ENCODE assay signal across 8 cellular contexts in the genomic region with DNA sequence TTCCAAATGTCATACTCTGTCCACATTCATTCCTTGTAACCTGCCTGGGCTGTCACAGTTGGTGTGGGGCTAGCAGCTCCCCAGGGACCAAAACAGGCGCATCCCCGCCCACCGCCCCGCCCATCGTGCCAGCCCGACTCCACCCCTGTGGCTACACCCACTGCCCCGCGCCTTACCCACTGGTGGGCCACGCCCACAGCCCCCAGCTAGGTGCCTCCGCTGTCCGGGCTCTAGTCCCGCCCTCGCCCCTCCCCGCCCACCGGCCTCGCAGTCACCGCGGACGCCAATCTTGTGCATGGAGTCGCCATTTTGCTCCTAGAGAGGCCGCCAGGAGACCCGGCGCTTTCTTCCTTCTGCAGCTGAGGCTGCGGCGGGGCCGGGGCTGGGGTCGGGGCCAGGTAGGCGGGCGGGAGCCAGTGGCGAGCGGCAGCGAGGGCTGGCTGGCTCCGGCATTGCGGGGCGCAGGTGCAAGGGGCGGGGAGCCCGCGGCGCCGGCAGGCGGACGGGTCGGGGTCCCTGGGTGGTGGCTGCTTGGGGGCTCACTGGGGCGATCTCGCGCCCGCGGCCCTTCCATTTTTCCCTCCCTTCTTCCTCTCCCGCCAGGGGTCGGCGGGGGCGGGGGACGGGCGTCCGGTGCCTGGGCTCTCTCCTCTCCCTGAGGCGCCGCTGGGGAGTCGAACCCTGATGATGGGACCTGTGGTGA. TPM values are rescaled to one million over a fixed set of nuclear protein-coding genes. Genes with fewer than 3 reads are reported as not detected.
DNase-seq lines count a peak whose midpoint lies in the region; ATAC-seq and TF ChIP-seq lines count a peak whose summit lies in the region.

A gene with protein sequence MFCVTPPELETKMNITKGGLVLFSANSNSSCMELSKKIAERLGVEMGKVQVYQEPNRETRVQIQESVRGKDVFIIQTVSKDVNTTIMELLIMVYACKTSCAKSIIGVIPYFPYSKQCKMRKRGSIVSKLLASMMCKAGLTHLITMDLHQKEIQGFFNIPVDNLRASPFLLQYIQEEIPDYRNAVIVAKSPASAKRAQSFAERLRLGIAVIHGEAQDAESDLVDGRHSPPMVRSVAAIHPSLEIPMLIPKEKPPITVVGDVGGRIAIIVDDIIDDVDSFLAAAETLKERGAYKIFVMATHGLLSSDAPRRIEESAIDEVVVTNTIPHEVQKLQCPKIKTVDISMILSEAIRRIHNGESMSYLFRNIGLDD (plus strand): TSS at position 268 of the 703 bp plus-strand sequence. CDS start 7,703 bp downstream, outside the sequence.

- DNase-seq in G401 (ENCODE audit: low spot score), result peak; percentile 98
- DNase-seq in NCI-H1105 (lab: John Stamatoyannopoulos, UW), result peak; percentile 98
- peak; percentile 93 for DNase-seq in activated naive CD4-positive, alpha-beta T cell treated with anti-CD3 and anti-CD28 coated beads, Interleukin-2, amount 50 U/mL, for 16 hours
- peak; percentile 57 for DNase-seq in non-pigmented ciliary epithelial cell (ENCODE audit: low read depth)

- no peaks in the 10 kb centered on the region for H3K9me3 ChIP-seq in gastroesophageal sphincter

- in situ Hi-C loops in G401 (cut with HindIII; ENCODE audit: low sequenced_read_pairs), result no loop called here

- H3K27ac ChIP-seq in gastroesophageal sphincter, result peak within 1 kb of the TSS; percentile 85 to 100 (median 93)

- peak in 1 of 2 donors; percentile 25 for TF ChIP-seq POLR2A in gastroesophageal sphincter (IDR thresholded peaks at IDR 0.05)

- ATAC-seq in HG02571 (IDR thresholded peaks at IDR 0.05; ENCODE audit: unreplicated experiment) (peak; percentile 61), SK-N-SH treated with all-trans-retinoic acid at 6 μM for 48 hours (peak; percentile 81), gastroesophageal sphincter (peak; percentile 92)

- H3K4me1 ChIP-seq in gastroesophageal sphincter, result peaks cover 3 to 43% (median 6%) of the 10 kb centered on the region in 3 donors

- TF ChIP-seq EP300 in gastroesophageal sphincter (IDR thresholded peaks at IDR 0.05), result no peak

- H3K4me3 ChIP-seq in gastroesophageal sphincter, result peak within 1 kb of the TSS; percentile 70 to 71

- WGBS in gastroesophageal sphincter (ENCODE audit: low coverage in 1 of 2), 2 donors, result 0% methylated on average over 3 of the region's 58 CpGs; no CpG with 5 or more reads in 1 of the 2 donors

- no peaks in the 10 kb centered on the region for H3K36me3 ChIP-seq in gastroesophageal sphincter

- H3K27me3 ChIP-seq in gastroesophageal sphincter, result no peaks in the 10 kb centered on the region

- TF ChIP-seq CTCF in gastroesophageal sphincter (IDR thresholded peaks at IDR 0.05), result peak in 2 of 4 experiments; percentile 15 to 16
- TF ChIP-seq CTCF in subcutaneous adipose tissue (IDR thresholded peaks at IDR 0.05; ENCODE audit: low read depth), result no peak

TF ChIP-seq in SK-N-SH treated with all-trans-retinoic acid at 6 μM for 48 hours, 23 proteins besides CTCF, POLR2A, EP300 and RAD21:
- TF ChIP-seq SNAI2 (CRISPR knock-in tag; IDR thresholded peaks at IDR 0.05), result no peak
- no peak for TF ChIP-seq RARB (CRISPR knock-in tag; IDR thresholded peaks at IDR 0.05)
- TF ChIP-seq, protein P1, sequence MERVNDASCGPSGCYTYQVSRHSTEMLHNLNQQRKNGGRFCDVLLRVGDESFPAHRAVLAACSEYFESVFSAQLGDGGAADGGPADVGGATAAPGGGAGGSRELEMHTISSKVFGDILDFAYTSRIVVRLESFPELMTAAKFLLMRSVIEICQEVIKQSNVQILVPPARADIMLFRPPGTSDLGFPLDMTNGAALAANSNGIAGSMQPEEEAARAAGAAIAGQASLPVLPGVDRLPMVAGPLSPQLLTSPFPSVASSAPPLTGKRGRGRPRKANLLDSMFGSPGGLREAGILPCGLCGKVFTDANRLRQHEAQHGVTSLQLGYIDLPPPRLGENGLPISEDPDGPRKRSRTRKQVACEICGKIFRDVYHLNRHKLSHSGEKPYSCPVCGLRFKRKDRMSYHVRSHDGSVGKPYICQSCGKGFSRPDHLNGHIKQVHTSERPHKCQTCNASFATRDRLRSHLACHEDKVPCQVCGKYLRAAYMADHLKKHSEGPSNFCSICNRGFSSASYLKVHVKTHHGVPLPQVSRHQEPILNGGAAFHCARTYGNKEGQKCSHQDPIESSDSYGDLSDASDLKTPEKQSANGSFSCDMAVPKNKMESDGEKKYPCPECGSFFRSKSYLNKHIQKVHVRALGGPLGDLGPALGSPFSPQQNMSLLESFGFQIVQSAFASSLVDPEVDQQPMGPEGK (CRISPR knock-in tag; IDR thresholded peaks at IDR 0.05; ENCODE audit: borderline replicate concordance), result no peak
- no peak for TF ChIP-seq ZC3H10 (CRISPR knock-in tag; IDR thresholded peaks at IDR 0.05)
- TF ChIP-seq, protein P2, sequence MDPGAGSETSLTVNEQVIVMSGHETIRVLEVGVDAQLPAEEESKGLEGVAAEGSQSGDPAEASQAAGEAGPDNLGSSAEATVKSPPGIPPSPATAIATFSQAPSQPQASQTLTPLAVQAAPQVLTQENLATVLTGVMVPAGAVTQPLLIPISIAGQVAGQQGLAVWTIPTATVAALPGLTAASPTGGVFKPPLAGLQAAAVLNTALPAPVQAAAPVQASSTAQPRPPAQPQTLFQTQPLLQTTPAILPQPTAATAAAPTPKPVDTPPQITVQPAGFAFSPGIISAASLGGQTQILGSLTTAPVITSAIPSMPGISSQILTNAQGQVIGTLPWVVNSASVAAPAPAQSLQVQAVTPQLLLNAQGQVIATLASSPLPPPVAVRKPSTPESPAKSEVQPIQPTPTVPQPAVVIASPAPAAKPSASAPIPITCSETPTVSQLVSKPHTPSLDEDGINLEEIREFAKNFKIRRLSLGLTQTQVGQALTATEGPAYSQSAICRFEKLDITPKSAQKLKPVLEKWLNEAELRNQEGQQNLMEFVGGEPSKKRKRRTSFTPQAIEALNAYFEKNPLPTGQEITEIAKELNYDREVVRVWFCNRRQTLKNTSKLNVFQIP (CRISPR knock-in tag; IDR thresholded peaks at IDR 0.05; ENCODE audit: borderline replicate concordance, low read depth), result no peak
- no peak for TF ChIP-seq ARNTL (CRISPR knock-in tag; IDR thresholded peaks at IDR 0.05; ENCODE audit: borderline replicate concordance, low read depth)
- no peak for TF ChIP-seq TCF4 (CRISPR knock-in tag; IDR thresholded peaks at IDR 0.05; ENCODE audit: borderline replicate concordance)
- TF ChIP-seq ZNF8 (CRISPR knock-in tag; IDR thresholded peaks at IDR 0.05), result no peak
- TF ChIP-seq OSR1 (CRISPR knock-in tag; IDR thresholded peaks at IDR 0.05), result no peak
- TF ChIP-seq CSDC2 (CRISPR knock-in tag; IDR thresholded peaks at IDR 0.05), result no peak
- TF ChIP-seq TOX (CRISPR knock-in tag; IDR thresholded peaks at IDR 0.05; ENCODE audit: borderline replicate concordance), result no peak
TF ChIP-seq in SK-N-SH treated with all-trans-retinoic acid at 6 μM for 48 hours: peak in this region for 0.

RNA-seq across cellular contexts. Expression of the gene that starts here (rescaled TPM):
- 101 and 137 TPM in 2 replicates for total RNA-seq in G401 (2014; rRNA removed; shearing (Covaris generic))
- total RNA-seq in gastroesophageal sphincter (10 to 100 TPM; 20.9 to 27.6 (median 23.4) TPM), subcutaneous adipose tissue (10 to 100 TPM; 12.6 to 45.4 (median 16.7) TPM)

Comparison
In these comparisons a context has a peak if more than half of its experiments do, and no peak if none do; other contexts are left out.
1. Peak in every context shown above with its lines: DNase-seq, ATAC-seq, H3K4me3 ChIP-seq and H3K27ac ChIP-seq.